ENCODE assay signal across 21 cellular contexts in the genomic region with DNA sequence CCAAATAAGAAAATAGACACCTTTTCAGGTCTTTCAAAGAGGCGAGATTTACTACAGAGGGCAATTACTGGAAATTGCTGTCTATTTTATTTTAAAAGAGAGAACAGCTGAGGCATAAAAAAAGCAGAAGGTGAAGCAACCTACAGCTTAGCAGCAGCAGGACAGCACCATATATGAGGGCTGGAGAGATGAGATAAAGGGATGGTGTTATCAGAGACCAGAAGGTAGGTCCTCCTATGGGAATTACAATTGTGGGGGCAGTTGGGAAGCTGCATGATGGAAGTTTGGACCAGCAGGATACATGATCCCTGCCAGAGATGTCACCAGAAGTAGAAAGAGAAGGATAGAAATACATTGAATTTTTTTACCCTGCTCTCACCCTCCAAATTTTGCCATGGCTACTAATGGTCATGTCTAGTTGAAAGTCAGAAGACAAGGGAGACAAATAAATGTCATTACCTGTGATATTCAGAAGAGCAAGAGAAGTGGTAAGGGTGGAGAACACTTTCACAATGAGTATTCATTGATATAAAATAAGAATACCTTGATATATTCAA.
"Had no signal": no experiment of that assay in that cellular context is flagged by ENCODE, and none has a peak within 500 bp of the region (broad histone marks: within the 10 kb centered on the region; RNA-seq: fewer than 3 reads in every experiment).

No MANE protein-coding gene starts in this region.

- H3K27ac ChIP-seq: dorsolateral prefrontal cortex, lower lobe of right lung, ovary, psoas muscle, sigmoid colon, stomach, thyroid gland had no signal

- ATAC-seq: left ventricle myocardium superior; lower lobe of right lung; natural killer cell; psoas muscle; right cardiac atrium; stimulated activated effector memory CD8-positive, alpha-beta T cell treated with anti-CD3 and anti-CD28 coated beads, Interleukin-12 subunit alpha, Interleukin-12 subunit beta, amount 100 ng/mL, for 72 hours had no signal

- FAIRE-seq: frontal cortex, keratinocyte had no signal

- H3K36me3 ChIP-seq: lower lobe of right lung, ovary, sigmoid colon, stomach, thyroid gland had no signal

- DNase-seq: dorsolateral prefrontal cortex; effector CD4-positive, alpha-beta T cell; head of caudate nucleus; left ventricle myocardium superior; lower lobe of right lung; natural killer cell; occipital lobe; ovary; posterior cingulate gyrus; psoas muscle; right cardiac atrium; sigmoid colon; stimulated activated CD4-positive, alpha-beta T cell treated with anti-CD3 and anti-CD28 coated beads, Interleukin-2, amount 100 ng/mL, for 24 hours; stimulated activated CD4-positive, alpha-beta T cell treated with anti-CD3 and anti-CD28 coated beads, Interleukin-4, amount 100 ng/mL, for 24 hours; stimulated activated naive CD4-positive, alpha-beta T cell treated with Interleukin-2 at 50 U/mL for 16 hours; stomach; thyroid gland; trophoblast cell had no signal

- H3K4me1 ChIP-seq: lower lobe of right lung, psoas muscle, sigmoid colon, stomach, thyroid gland had no signal

- H3K4me3 ChIP-seq: dorsolateral prefrontal cortex, lower lobe of right lung, ovary, psoas muscle, sigmoid colon, stomach, thyroid gland had no signal

- H3K9me3 ChIP-seq: lower lobe of right lung, ovary, psoas muscle, sigmoid colon, stomach, thyroid gland had no signal

- H3K27me3 ChIP-seq: dorsolateral prefrontal cortex, ovary, sigmoid colon, stomach, thyroid gland had no signal
